In the genomic region with DNA sequence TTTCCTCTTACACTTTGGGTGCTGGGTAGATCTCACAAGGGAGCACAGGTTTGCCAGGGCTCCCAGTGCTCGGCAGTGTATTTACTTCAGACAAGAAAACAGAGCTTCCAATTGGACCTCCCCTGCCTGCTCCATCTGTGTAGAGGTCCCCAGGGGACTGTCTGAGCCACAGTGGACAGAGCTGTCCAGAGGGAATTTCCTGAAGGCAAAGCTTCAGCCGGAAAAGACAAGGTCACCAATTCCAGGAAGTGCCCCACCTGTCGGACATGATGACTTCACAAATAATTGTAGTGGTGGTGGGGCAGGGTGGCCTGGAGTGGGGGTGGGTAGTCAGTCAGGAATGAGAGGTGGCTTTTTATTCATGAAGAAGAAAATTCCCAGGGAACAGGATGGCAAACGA, we compare ENCODE assay signal across 21 cellular contexts. TPM values are rescaled to one million over a fixed set of nuclear protein-coding genes. Genes with fewer than 3 reads are reported as not detected.
DNase-seq lines count a peak whose midpoint lies in the region; ATAC-seq and TF ChIP-seq lines count a peak whose summit lies in the region.
"Had no signal": no experiment of that assay in that cellular context is flagged by ENCODE, and none has a peak within 500 bp of the region (broad histone marks: within the 10 kb centered on the region; RNA-seq: fewer than 3 reads in every experiment).

No MANE protein-coding gene starts in this region.

- H3K79me2 ChIP-seq in GM23338 (replicated peaks; ENCODE audit: insufficient read depth): no peaks in the 10 kb centered on the region

- ATAC-seq in GM23338 (no peak), GM21423 (IDR thresholded peaks at IDR 0.05; ENCODE audit: unreplicated experiment) (no peak), esophagus mucosa (no peak), GM21619 (IDR thresholded peaks at IDR 0.05; ENCODE audit: unreplicated experiment) (no peak)
- ATAC-seq: activated CD8-positive, alpha-beta T cell treated with anti-CD3 and anti-CD28 coated beads, Interleukin-2, amount 10 ng/mL, durations not matched to agents 7 days and 5 days; activated T-cell treated with anti-CD3 and anti-CD28 coated beads, Interleukin-2, amount 50 U/mL, for 4 hours; K562 had no signal

- no peak overlapping the region for H3K4me3 ChIP-seq in GM23338
- no peak overlapping the region for H3K4me3 ChIP-seq in SJCRH30
- no peak overlapping the region for H3K4me3 ChIP-seq in right atrium auricular region
- H3K4me3 ChIP-seq: HAP-1, K562, skin epidermis, uterus had no signal

- H3K27ac Mint-ChIP-seq in GM23338: no peak overlapping the region
- no peak overlapping the region for H3K27ac Mint-ChIP-seq in activated naive CD8-positive, alpha-beta T cell treated with anti-CD3 and anti-CD28 coated beads for 36 hours
- H3K27ac Mint-ChIP-seq: activated CD8-positive, alpha-beta T cell treated with anti-CD3 and anti-CD28 coated beads, Interleukin-2, amount 10 ng/mL, durations not matched to agents 7 days and 5 days; activated naive CD4-positive, alpha-beta T cell treated with anti-CD3 and anti-CD28 coated beads, Interleukin-2, amount 50 U/mL, for 24 hours had no signal

- no peaks in the 10 kb centered on the region for H3F3A ChIP-seq in GM23338 (replicated peaks; ENCODE audit: low read depth)

- no peaks in the 10 kb centered on the region for H3K9me2 ChIP-seq in GM23338 (ENCODE audit: insufficient read depth)

- H3K27ac ChIP-seq in GM23338 (ENCODE audit: low read depth): no peak overlapping the region
- no peak overlapping the region for H3K27ac ChIP-seq in SJCRH30
- peak overlapping the region; percentile 36 to 53 for H3K27ac ChIP-seq in right atrium auricular region

- H3K9me3 Mint-ChIP-seq in GM23338: no peaks in the 10 kb centered on the region
- H3K9me3 Mint-ChIP-seq in activated naive CD8-positive, alpha-beta T cell treated with anti-CD3 and anti-CD28 coated beads for 36 hours: no peaks in the 10 kb centered on the region
- H3K9me3 Mint-ChIP-seq: activated naive CD4-positive, alpha-beta T cell treated with anti-CD3 and anti-CD28 coated beads, Interleukin-2, amount 50 U/mL, for 24 hours; activated T-cell treated with anti-CD3 and anti-CD28 coated beads, Interleukin-2, amount 50 U/mL, for 4 hours had no signal

- no peak overlapping the region for H3K4me3 Mint-ChIP-seq in GM23338
- H3K4me3 Mint-ChIP-seq in activated naive CD8-positive, alpha-beta T cell treated with anti-CD3 and anti-CD28 coated beads for 36 hours: no peak overlapping the region
- H3K4me3 Mint-ChIP-seq: activated CD8-positive, alpha-beta T cell treated with anti-CD3 and anti-CD28 coated beads, Interleukin-2, amount 10 ng/mL, durations not matched to agents 7 days and 5 days; activated naive CD4-positive, alpha-beta T cell treated with anti-CD3 and anti-CD28 coated beads, Interleukin-2, amount 50 U/mL, for 24 hours; activated T-cell treated with anti-CD3 and anti-CD28 coated beads, Interleukin-2, amount 50 U/mL, for 4 hours had no signal

- no peaks in the 10 kb centered on the region for H3K36me3 Mint-ChIP-seq in GM23338 (ENCODE audit: low read depth)
- no peaks in the 10 kb centered on the region for H3K36me3 Mint-ChIP-seq in activated naive CD8-positive, alpha-beta T cell treated with anti-CD3 and anti-CD28 coated beads for 36 hours
- H3K36me3 Mint-ChIP-seq: activated naive CD4-positive, alpha-beta T cell treated with anti-CD3 and anti-CD28 coated beads, Interleukin-2, amount 50 U/mL, for 24 hours had no signal

- H3K9me3 ChIP-seq in SJCRH30 (replicated peaks): no peaks in the 10 kb centered on the region
- H3K9me3 ChIP-seq in right atrium auricular region: no peaks in the 10 kb centered on the region
- H3K9me3 ChIP-seq: HAP-1, uterus had no signal

- no peaks in the 10 kb centered on the region for H3K27me3 ChIP-seq in GM23338 (ENCODE audit: insufficient read depth)
- H3K27me3 ChIP-seq in SJCRH30: no peaks in the 10 kb centered on the region
- no peaks in the 10 kb centered on the region for H3K27me3 ChIP-seq in right atrium auricular region
- H3K27me3 ChIP-seq: uterus had no signal

- TF ChIP-seq CTCF in GM23338 (conservative IDR thresholded peaks at IDR 0.05; ENCODE audit: low read depth in 2 of 2) (peak; percentile 20 to 23; a peak in 3 of 4 replicates), right atrium auricular region (IDR thresholded peaks at IDR 0.05) (no peak)

- no peaks in the 10 kb centered on the region for H4K20me1 ChIP-seq in GM23338 (replicated peaks; ENCODE audit: insufficient read depth)

- no peaks in the 10 kb centered on the region for H3K36me3 ChIP-seq in GM23338 (ENCODE audit: insufficient read depth)
- H3K36me3 ChIP-seq in SJCRH30: no peaks in the 10 kb centered on the region
- H3K36me3 ChIP-seq in right atrium auricular region: no peaks in the 10 kb centered on the region
- H3K36me3 ChIP-seq: HAP-1, uterus had no signal

- 0 out of 2 replicates have a peak, but pooled peaks cover 3% of the 10 kb centered on the region for H3K4me1 ChIP-seq in GM23338 (ENCODE audit: insufficient read depth)
- H3K4me1 ChIP-seq in SJCRH30: no peaks in the 10 kb centered on the region
- H3K4me1 ChIP-seq in right atrium auricular region: peaks cover 0 to 39% of the 10 kb centered on the region in 2 donors
- H3K4me1 ChIP-seq: HAP-1, uterus had no signal

- peaks cover 12% of the 10 kb centered on the region for H3K4me1 Mint-ChIP-seq in GM23338
- no peaks in the 10 kb centered on the region for H3K4me1 Mint-ChIP-seq in activated naive CD8-positive, alpha-beta T cell treated with anti-CD3 and anti-CD28 coated beads for 36 hours
- H3K4me1 Mint-ChIP-seq: activated naive CD4-positive, alpha-beta T cell treated with anti-CD3 and anti-CD28 coated beads, Interleukin-2, amount 50 U/mL, for 24 hours had no signal

- H3K4me2 ChIP-seq in GM23338: no peak overlapping the region

- H2AFZ ChIP-seq in GM23338: no peak overlapping the region

- H3K27me3 Mint-ChIP-seq in GM23338 (ENCODE audit: insufficient read depth, low read depth, poor library complexity): peaks cover 3% of the 10 kb centered on the region
- H3K27me3 Mint-ChIP-seq in activated naive CD8-positive, alpha-beta T cell treated with anti-CD3 and anti-CD28 coated beads for 36 hours: peaks cover 13% of the 10 kb centered on the region

- DNase-seq in GM23338 (ENCODE audit: low spot score): peak; percentile 16
- DNase-seq in SJCRH30: peak; percentile 30 to 31
- DNase-seq in right atrium auricular region (ENCODE audit: low spot score): no peak
- DNase-seq in myocyte (ENCODE audit: low read depth): peak; percentile 63
- no peak for DNase-seq in activated naive CD8-positive, alpha-beta T cell treated with anti-CD3 and anti-CD28 coated beads for 36 hours
- DNase-seq: activated CD4-positive, CD25-positive, alpha-beta regulatory T cell; activated CD8-positive, alpha-beta T cell treated with anti-CD3 and anti-CD28 coated beads, Interleukin-2, amount 10 ng/mL, durations not matched to agents 7 days and 5 days; activated T-cell treated with anti-CD3 and anti-CD28 coated beads, Interleukin-2, amount 50 U/mL, for 4 hours; erythroblast; NCI-H2029; OCI-M1; stimulated activated CD4-positive, alpha-beta T cell treated with anti-CD3 and anti-CD28 coated beads, Interleukin-4, amount 100 ng/mL, for 1 hour; uterus had no signal

TF ChIP-seq in GM23338, 12 proteins besides CTCF, POLR2A, EP300 and RAD21 (continues in another document):
- TF ChIP-seq, protein P1, sequence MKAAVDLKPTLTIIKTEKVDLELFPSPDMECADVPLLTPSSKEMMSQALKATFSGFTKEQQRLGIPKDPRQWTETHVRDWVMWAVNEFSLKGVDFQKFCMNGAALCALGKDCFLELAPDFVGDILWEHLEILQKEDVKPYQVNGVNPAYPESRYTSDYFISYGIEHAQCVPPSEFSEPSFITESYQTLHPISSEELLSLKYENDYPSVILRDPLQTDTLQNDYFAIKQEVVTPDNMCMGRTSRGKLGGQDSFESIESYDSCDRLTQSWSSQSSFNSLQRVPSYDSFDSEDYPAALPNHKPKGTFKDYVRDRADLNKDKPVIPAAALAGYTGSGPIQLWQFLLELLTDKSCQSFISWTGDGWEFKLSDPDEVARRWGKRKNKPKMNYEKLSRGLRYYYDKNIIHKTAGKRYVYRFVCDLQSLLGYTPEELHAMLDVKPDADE (IDR thresholded peaks at IDR 0.05): no peak
- TF ChIP-seq EZH2phosphoT487 (IDR thresholded peaks at IDR 0.05; ENCODE audit: unreplicated experiment) (no peak), CREB1 (CRISPR knock-in tag; IDR thresholded peaks at IDR 0.05; ENCODE audit: low read depth) (no peak), POLR2AphosphoS5 (IDR thresholded peaks at IDR 0.05; ENCODE audit: low read depth) (no peak)

RNA-seq across cellular contexts. Expression of gene ADGRF5, which starts 18.6 kb away (rescaled TPM):
- not detected in 2 replicates for total RNA-seq in GM23338 (2014; rRNA removed; shearing (Covaris generic))
- polyA plus RNA-seq in GM23338 (2016; fragmentation: Nextera tagmentation; extraction: Ambion mirVana): not detected in 2 replicates
- total RNA-seq in SJCRH30 (2014; rRNA removed; shearing (Covaris generic)): 0.30 and 0.35 TPM in 2 replicates
- total RNA-seq in right atrium auricular region (10 to 100 TPM; 38.4 to 59.4 TPM), myocyte (0.03 TPM in 1 of 2 replicates, not detected in the other), esophagus mucosa (2.5 TPM)
- 0.33 TPM for polyA plus RNA-seq in myocyte (2012)
- not detected for total RNA-seq in activated naive CD8-positive, alpha-beta T cell treated with anti-CD3 and anti-CD28 coated beads for 36 hours
- total RNA-seq: activated CD8-positive, alpha-beta T cell treated with anti-CD3 and anti-CD28 coated beads, Interleukin-2, amount 10 ng/mL, durations not matched to agents 7 days and 5 days; T-helper 2 cell treated with Interferon-gamma antibody and Interleukin-4, amounts not matched to agents 100 ng/mL and 5 ng/mL, for 36 hours had no signal
- polyA plus RNA-seq: K562 had no signal

Comparison
In these comparisons a context has a peak if more than half of its experiments do, and no peak if none do; other contexts are left out.
1. DNase-seq: peak in GM23338 (single experiment), SJCRH30 (2 of 2) and myocyte (single experiment); none in right atrium auricular region (single experiment) and activated naive CD8-positive, alpha-beta T cell treated with anti-CD3 and anti-CD28 coated beads for 36 hours (single experiment).
2. H3K27ac ChIP-seq: peak in right atrium auricular region (2 of 2); none in GM23338 (single experiment) and SJCRH30 (single experiment).
3. CTCF ChIP-seq: peak in GM23338 (2 of 2); none in right atrium auricular region (0 of 2).
4. RNA of gene ADGRF5, which starts 18.6 kb away (total RNA-seq): 38.4 to 59.4 TPM in right atrium auricular region; 2.5 TPM in esophagus mucosa (single experiment), 0.30 to 0.35 TPM in SJCRH30, 0.03 TPM in myocyte, not detected in GM23338 and not detected in activated naive CD8-positive, alpha-beta T cell treated with anti-CD3 and anti-CD28 coated beads for 36 hours; every median in the first group is over 10 times any median in the second.